In the genomic region with DNA sequence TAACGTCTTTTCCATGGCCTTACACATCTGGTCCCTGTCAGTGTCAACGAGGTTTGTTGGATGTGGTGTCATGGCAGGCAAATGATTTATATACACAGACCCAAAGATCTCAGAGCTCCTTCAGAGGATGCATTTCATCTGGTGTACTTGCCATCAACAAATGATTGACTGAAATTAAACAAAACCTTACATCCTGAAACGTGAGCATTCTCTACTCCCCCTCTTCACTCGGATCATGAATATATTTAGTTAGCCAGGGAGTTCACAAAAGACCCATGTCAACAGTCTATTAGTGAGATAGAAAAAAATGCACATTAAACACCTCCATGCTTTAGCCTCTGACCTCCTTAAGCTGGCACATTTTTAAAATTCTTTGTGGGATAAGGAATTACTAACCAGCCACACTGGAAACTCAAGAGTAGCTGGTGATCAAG, we compare ENCODE assay signal across 14 cellular contexts.
A peak's percentile ranks its signal among the peaks of the same experiment; 100 is the strongest.
DNase-seq lines count a peak whose midpoint lies in the region; ATAC-seq, FAIRE-seq and TF ChIP-seq lines count a peak whose summit lies in the region.
"Had no signal": no experiment of that assay in that cellular context is flagged by ENCODE, and none has a peak within 500 bp of the region (broad histone marks: within the 10 kb centered on the region; RNA-seq: fewer than 3 reads in every experiment).

No MANE protein-coding gene starts in this region.

- DNase-seq in Calu3: no peak
- DNase-seq in HT-29 (ENCODE audit: low spot score): peak; percentile 53
- no peak for DNase-seq in GM12878 (ENCODE audit: low read depth, low spot score)
- DNase-seq in HPDE6-E6E7 (ENCODE audit: extremely low spot score): no peak
- no peak for DNase-seq in iPS-NIHi11 (ENCODE audit: low spot score)
- DNase-seq: amygdala, hippocampal formation, KG1, midbrain, WERI-Rb-1 had no signal

- SMC1A ChIA-PET in GM12878 (lab: Charles Lee; ENCODE audit: uncharacterized antibody, unreplicated experiment): interaction anchor here (1.0 to 6.8 kb wide), 28 partner anchors 9 to 220 kb away, joined by 3 to 68 read pairs (median 4); no protein-coding TSS in a partner anchor

- WGBS in GM12878 (ENCODE audit: insufficient coverage, insufficient replicate concordance, low lambda C conversion rate, missing lambda C conversion rate): 39% methylated on average over 4 of the region's 4 CpGs
- 17% methylated on average over 1 of the region's 4 CpGs; no CpG with 5 or more reads in 1 of the 2 experiments for WGBS in mesodermal cell (ENCODE audit: insufficient coverage in 2 of 2), 2 experiments

- no peaks in the 10 kb centered on the region; the same call in 1 of the 3 replicates for H3K9me3 ChIP-seq in GM12878 (replicated peaks; ENCODE audit: control insufficient read depth, insufficient read depth, low read length)
- no peaks in the 10 kb centered on the region for H3K9me3 ChIP-seq in mesodermal cell (ENCODE audit: control insufficient read depth, low read length)

- BruUV-seq in Calu3 (replicated peaks; lab: Mats Ljungman, UMichigan): no TSS peak
- BruUV-seq in GM12878 (replicated peaks; lab: Mats Ljungman, UMichigan): no TSS peak

- TF ChIP-seq RAD21 in GM12878 (IDR thresholded peaks at IDR 0.05; ENCODE audit: insufficient read depth, low read depth, low read length): no peak

- H3K4me3 ChIP-seq in GM12878 (no peak overlapping the region), mesodermal cell (ENCODE audit: extremely low read depth, insufficient read depth, low read length, poor library complexity, severe bottlenecking) (no peak overlapping the region)
- H3K4me3 ChIP-seq: SJCRH30 had no signal

- no peak overlapping the region; the same call in 1 of the 2 replicates for H2AFZ ChIP-seq in GM12878 (ENCODE audit: control insufficient read depth, low read depth, low read length)

- peaks cover 77% of the 10 kb centered on the region for H3K4me1 Mint-ChIP-seq in Calu3 (ENCODE audit: low read depth, unreplicated experiment)

- POLR2A ChIA-PET in GM12878 (lab: Charles Lee): interaction anchor here (1.0 to 3.1 kb wide), 5 partner anchors 10 to 103 kb away, joined by 4 to 19 read pairs (median 5); no protein-coding TSS in a partner anchor

- H3K9me3 Mint-ChIP-seq in Calu3 (ENCODE audit: low read depth, unreplicated experiment): no peaks in the 10 kb centered on the region

- peaks cover 2% of the 10 kb centered on the region for H3K79me2 ChIP-seq in GM12878 (ENCODE audit: control insufficient read depth, insufficient read depth, low read length)

- in situ Hi-C loops in GM12878 (cut with MboI): no loop called here

- H4K20me1 ChIP-seq in GM12878 (ENCODE audit: control insufficient read depth, insufficient read depth): no peaks in the 10 kb centered on the region

- peak overlapping the region; percentile 46 for H3K4me3 Mint-ChIP-seq in Calu3 (ENCODE audit: low read depth, unreplicated experiment)

- H3K27me3 ChIP-seq in GM12878 (replicated peaks in 1 of 2; ENCODE audit: control insufficient read depth in 2 of 2, insufficient read depth in 2 of 2, low read length in 1 of 2): no peaks in the 10 kb centered on the region
- H3K27me3 ChIP-seq: SJCRH30 had no signal

- H3K27ac ChIP-seq in GM12878 (ENCODE audit: control insufficient read depth, insufficient read depth): peak overlapping the region; percentile 28; the same call in 1 of the 2 replicates
- peak overlapping the region; percentile 43 for H3K27ac ChIP-seq in mesodermal cell (ENCODE audit: low read depth, low read length, severe bottlenecking)
- H3K27ac ChIP-seq: WERI-Rb-1 had no signal

- FAIRE-seq in GM12878 (lab: Jason Lieb, UNC): no peak

- no peak overlapping the region for H3K4me2 ChIP-seq in GM12878 (ENCODE audit: control insufficient read depth, insufficient read depth)

- no peaks in the 10 kb centered on the region for H3K27me3 Mint-ChIP-seq in Calu3 (ENCODE audit: unreplicated experiment)

- H3K27ac Mint-ChIP-seq in Calu3 (ENCODE audit: unreplicated experiment): peak overlapping the region; percentile 88

- no peaks in the 10 kb centered on the region for H3K36me3 ChIP-seq in GM12878 (ENCODE audit: control insufficient read depth in 2 of 2, insufficient read depth in 2 of 2, low read length in 1 of 2)
- no peaks in the 10 kb centered on the region for H3K36me3 ChIP-seq in mesodermal cell (ENCODE audit: control insufficient read depth, insufficient read depth, low read length)
- H3K36me3 ChIP-seq: SJCRH30, WERI-Rb-1 had no signal

- no peak for TF ChIP-seq POLR2A in GM12878 (IDR thresholded peaks at IDR 0.05; ENCODE audit: low read depth, low read length)

- ATAC-seq in GM12878: no peak
- ATAC-seq in GM19324 (IDR thresholded peaks at IDR 0.05; ENCODE audit: low FRiP score, unreplicated experiment): no peak
- no peak for ATAC-seq in GM21723 (IDR thresholded peaks at IDR 0.05; ENCODE audit: unreplicated experiment)

- H3K36me3 Mint-ChIP-seq in Calu3 (ENCODE audit: insufficient read depth, unreplicated experiment): peaks cover 14% of the 10 kb centered on the region

- no peak overlapping the region for H3K9ac ChIP-seq in GM12878 (ENCODE audit: control insufficient read depth, insufficient read depth, low read length)

- TF ChIP-seq CTCF in Calu3 (IDR thresholded peaks at IDR 0.05; ENCODE audit: unreplicated experiment) (no peak), GM12878 (IDR thresholded peaks at IDR 0.05 in 2 of 3, conservative IDR thresholded peaks at IDR 0.05 in 1 of 3; ENCODE audit: control insufficient read depth in 2 of 3, extremely low read depth in 1 of 3, insufficient read depth in 1 of 3, low read depth in 3 of 3, low read length in 3 of 3) (no peak)

- intact Hi-C loops in Calu3 (cut with micrococcal nuclease; ENCODE audit: unreplicated experiment) (no loop called here), GM12878 (cut with micrococcal nuclease; ENCODE audit: unreplicated experiment) (no loop called here)

- RAD21 ChIA-PET in GM12878 (lab: Charles Lee; ENCODE audit: unreplicated experiment): interaction anchor here (0.8 to 3.0 kb wide), 18 partner anchors 13 to 727 kb away, joined by 3 to 25 read pairs (median 4); no protein-coding TSS in a partner anchor

- H3K4me1 ChIP-seq in GM12878 (ENCODE audit: control insufficient read depth, insufficient read depth, low read length): peaks cover 4% of the 10 kb centered on the region
- peaks cover 27% of the 10 kb centered on the region for H3K4me1 ChIP-seq in mesodermal cell (ENCODE audit: control insufficient read depth, insufficient read depth, low read length, poor library complexity, severe bottlenecking)

- no peak for TF ChIP-seq EP300 in GM12878 (IDR thresholded peaks at IDR 0.05; ENCODE audit: borderline replicate concordance in 1 of 2, control insufficient read depth in 1 of 2, low read depth in 2 of 2, low read length in 2 of 2)

- CTCF ChIA-PET in Calu3 (lab: Charles Lee) (interaction anchor here (0.6 to 4.1 kb wide), 8 partner anchors 9 to 209 kb away, joined by 3 to 19 read pairs (median 3); no protein-coding TSS in a partner anchor), GM12878 (lab: Yijun Ruan, JAX) (interaction anchor here (1.0 to 3.7 kb wide), 11 partner anchors 8 to 166 kb away, joined by 3 to 17 read pairs (median 5); no protein-coding TSS in a partner anchor)

TF ChIP-seq in GM12878, 131 proteins besides CTCF, POLR2A, EP300 and RAD21:
- TF ChIP-seq CUX1 (IDR thresholded peaks at IDR 0.05; ENCODE audit: insufficient replicate concordance, low read depth, low read length) (no peak), NBN (IDR thresholded peaks at IDR 0.05) (no peak), SMARCA5 (IDR thresholded peaks at IDR 0.05) (no peak), MYC (IDR thresholded peaks at IDR 0.05; ENCODE audit: insufficient read depth, insufficient read length, insufficient replicate concordance, low read length, severe bottlenecking) (no peak), BHLHE40 (IDR thresholded peaks at IDR 0.05; ENCODE audit: borderline replicate concordance in 1 of 2, low read depth in 2 of 2, low read length in 1 of 2) (no peak), ZNF384 (IDR thresholded peaks at IDR 0.05; ENCODE audit: borderline replicate concordance, low read depth, low read length) (no peak)
